In genomic region chr5:179867476-179867875, GRCh38 we compare ENCODE assay signal across 1 cellular context.
TF ChIP-seq lines count a peak whose summit lies in the region.

No MANE protein-coding gene starts in this region.

TF ChIP-seq in SK-N-SH, 30 proteins besides CTCF, POLR2A, EP300 and RAD21 (continued from another document):
- TF ChIP-seq, protein P1, sequence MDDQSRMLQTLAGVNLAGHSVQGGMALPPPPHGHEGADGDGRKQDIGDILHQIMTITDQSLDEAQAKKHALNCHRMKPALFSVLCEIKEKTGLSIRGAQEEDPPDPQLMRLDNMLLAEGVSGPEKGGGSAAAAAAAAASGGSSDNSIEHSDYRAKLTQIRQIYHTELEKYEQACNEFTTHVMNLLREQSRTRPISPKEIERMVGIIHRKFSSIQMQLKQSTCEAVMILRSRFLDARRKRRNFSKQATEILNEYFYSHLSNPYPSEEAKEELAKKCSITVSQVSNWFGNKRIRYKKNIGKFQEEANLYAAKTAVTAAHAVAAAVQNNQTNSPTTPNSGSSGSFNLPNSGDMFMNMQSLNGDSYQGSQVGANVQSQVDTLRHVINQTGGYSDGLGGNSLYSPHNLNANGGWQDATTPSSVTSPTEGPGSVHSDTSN (IDR thresholded peaks at IDR 0.05) = no peak
- TF ChIP-seq TCF12 (IDR thresholded peaks at IDR 0.05) (no peak), ELF1 (IDR thresholded peaks at IDR 0.05) (no peak), MAX (IDR thresholded peaks at IDR 0.05; ENCODE audit: low read depth) (no peak), TAF1 (IDR thresholded peaks at IDR 0.05; ENCODE audit: borderline replicate concordance, low read depth, low read length) (no peak)
- TF ChIP-seq, protein P2, sequence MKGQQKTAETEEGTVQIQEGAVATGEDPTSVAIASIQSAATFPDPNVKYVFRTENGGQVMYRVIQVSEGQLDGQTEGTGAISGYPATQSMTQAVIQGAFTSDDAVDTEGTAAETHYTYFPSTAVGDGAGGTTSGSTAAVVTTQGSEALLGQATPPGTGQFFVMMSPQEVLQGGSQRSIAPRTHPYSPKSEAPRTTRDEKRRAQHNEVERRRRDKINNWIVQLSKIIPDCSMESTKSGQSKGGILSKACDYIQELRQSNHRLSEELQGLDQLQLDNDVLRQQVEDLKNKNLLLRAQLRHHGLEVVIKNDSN (IDR thresholded peaks at IDR 0.05; ENCODE audit: borderline replicate concordance, low read depth) = no peak
